12 cellular contexts compared by ENCODE assay signal in genomic region chr2:60533114-60534033, GRCh38. TPM values are rescaled to one million over a fixed set of nuclear protein-coding genes. Genes with fewer than 3 reads are reported as not detected.
A peak's percentile ranks its signal among the peaks of the same experiment; 100 is the strongest.
DNase-seq lines count a peak whose midpoint lies in the region; ATAC-seq, FAIRE-seq and TF ChIP-seq lines count a peak whose summit lies in the region.
"Had no signal": no experiment of that assay in that cellular context is flagged by ENCODE, and none has a peak within 500 bp of the region (broad histone marks: within the 10 kb centered on the region; RNA-seq: fewer than 3 reads in every experiment).

No MANE protein-coding gene starts in this region.

- H3K36me3 Mint-ChIP-seq in CD14-positive monocyte (peaks cover 15 to 21% of the 10 kb centered on the region in 2 donors), IgD-negative memory B cell (peaks cover 4% of the 10 kb centered on the region), nephron (ENCODE audit: low read depth) (peaks cover 11% of the 10 kb centered on the region)

- no peak for ATAC-seq in HG03565 (IDR thresholded peaks at IDR 0.05; ENCODE audit: unreplicated experiment)

- no peak overlapping the region for H3K4me3 Mint-ChIP-seq in CD14-positive monocyte
- H3K4me3 Mint-ChIP-seq in IgD-negative memory B cell = peak overlapping the region in 3 of 4 donors; percentile 75 to 93 (median 90)
- peak overlapping the region; percentile 50 to 59 (median 53) for H3K4me3 Mint-ChIP-seq in nephron

- intact Hi-C loops in CD14-positive monocyte (cut with micrococcal nuclease) = loop anchor here (5.0 to 10.0 kb wide), 2 partner anchors 36 to 1001 kb away; partner anchors contain the start of gene XPO1 (in 1 of the 2)

- no peak overlapping the region for H3K4me3 ChIP-seq in bronchial epithelial cell (ENCODE audit: low read depth, low read length)
- H3K4me3 ChIP-seq: tibial nerve had no signal

- no peaks in the 10 kb centered on the region for H3K27me3 ChIP-seq in bronchial epithelial cell (ENCODE audit: control insufficient read depth, insufficient read depth, low read length)

- H3K27me3 Mint-ChIP-seq in CD14-positive monocyte (ENCODE audit: low read depth in 3 of 3) (peaks cover 0 to 2% (median 0%) of the 10 kb centered on the region in 3 donors), IgD-negative memory B cell (no peaks in the 10 kb centered on the region), nephron (ENCODE audit: low read depth) (no peaks in the 10 kb centered on the region)

- TF ChIP-seq CTCF in CD14-positive monocyte (IDR thresholded peaks at IDR 0.05) (no peak), bronchial epithelial cell (IDR thresholded peaks at IDR 0.05; ENCODE audit: insufficient read depth, low read length, severe bottlenecking) (no peak), nephron (IDR thresholded peaks at IDR 0.05; ENCODE audit: unreplicated experiment in 3 of 3) (no peak)

- H3K36me3 ChIP-seq in bronchial epithelial cell (ENCODE audit: control insufficient read depth, insufficient read depth, low read length) = no peaks in the 10 kb centered on the region
- H3K36me3 ChIP-seq: tibial nerve had no signal

- H3K27ac Mint-ChIP-seq in CD14-positive monocyte (peak overlapping the region in 5 of 7 donors; percentile 5 to 70 (median 41)), IgD-negative memory B cell (peak overlapping the region; percentile 54 to 91 (median 72)), nephron (peak overlapping the region; percentile 89 to 94 (median 91))

- H3K4me1 Mint-ChIP-seq in CD14-positive monocyte (peaks cover 78% of the 10 kb centered on the region), IgD-negative memory B cell (peaks cover 71 to 86% (median 86%) of the 10 kb centered on the region in 3 donors), nephron (peaks cover 91% of the 10 kb centered on the region)

- no peak for DNase-seq in CD14-positive monocyte (ENCODE audit: low spot score)
- peak; percentile 90 for DNase-seq in bronchial epithelial cell (ENCODE audit: low read depth)
- DNase-seq in SHP77 treated with DMSO at 0.1 percent for 48 hours (lab: John Stamatoyannopoulos, UW) = no peak
- no peak for DNase-seq in putamen (ENCODE audit: low spot score)
- no peak for DNase-seq in effector CD8-positive, alpha-beta T cell (lab: John Stamatoyannopoulos, UW)
- DNase-seq: central memory CD4-positive, alpha-beta T cell; stimulated activated CD4-positive, alpha-beta T cell treated with anti-CD3 and anti-CD28 coated beads, Interleukin-4, amount 100 ng/mL, for 4 hours had no signal

- H3K9me3 Mint-ChIP-seq in CD14-positive monocyte = peaks cover 0 to 4% (median 4%) of the 10 kb centered on the region in 7 donors
- H3K9me3 Mint-ChIP-seq in IgD-negative memory B cell = no peaks in the 10 kb centered on the region
- H3K9me3 Mint-ChIP-seq in nephron = no peaks in the 10 kb centered on the region

- no peak for FAIRE-seq in bronchial epithelial cell (lab: Jason Lieb, UNC)
- FAIRE-seq: G401.6 had no signal

RNA-seq across cellular contexts. Expression of gene BCL11A, which starts 20.1 kb away (rescaled TPM):
- polyA plus RNA-seq in CD14-positive monocyte (10 to 100 TPM in 1 of 2 donors, 1 to 10 TPM in 1; 8.7 to 11.1 TPM), IgD-negative memory B cell (189 TPM)
- total RNA-seq in bronchial epithelial cell = 1.8 and 3.6 TPM in 2 replicates

Comparison
In these comparisons a context has a peak if more than half of its experiments do, and no peak if none do; other contexts are left out.
1. H3K27ac Mint-ChIP-seq: peak in every context shown above with its lines; median percentile 91 in nephron; 72 in IgD-negative memory B cell; 41 in CD14-positive monocyte.
2. H3K4me3 Mint-ChIP-seq: peak in IgD-negative memory B cell (3 of 4) and nephron (3 of 3); none in CD14-positive monocyte (0 of 2).
3. RNA of gene BCL11A, which starts 20.1 kb away (polyA plus RNA-seq): 189 TPM in IgD-negative memory B cell (single experiment); 8.7 to 11.1 TPM in CD14-positive monocyte; every median in the first group is over 10 times any median in the second.